ENCODE assay signal across 8 cellular contexts in genomic region chrX:373641-374471, GRCh38. TPM values are rescaled to one million over a fixed set of nuclear protein-coding genes. Genes with fewer than 3 reads are reported as not detected.
A peak's percentile ranks its signal among the peaks of the same experiment; 100 is the strongest.
DNase-seq lines count a peak whose midpoint lies in the region; ATAC-seq, FAIRE-seq and TF ChIP-seq lines count a peak whose summit lies in the region.

No MANE protein-coding gene starts in this region.

- CTCF ChIA-PET in WTC11 (lab: Charles Lee): no interaction called here

- no peak overlapping the region for H2BK120ac ChIP-seq in neuronal stem cell (ENCODE audit: low read depth, low read length)

- H3K4ac ChIP-seq in neuronal stem cell (ENCODE audit: low read length): no peak overlapping the region

- H3K4me3 ChIP-seq in esophagus muscularis mucosa (peak overlapping the region; percentile 44 to 47 (median 47)), neuronal stem cell (ENCODE audit: low read length in 2 of 2) (peak overlapping the region; percentile 54 to 80), adrenal gland (peak overlapping the region in 1 of 4 donors; percentile 23)

- no peak for TF ChIP-seq EP300 in esophagus muscularis mucosa (IDR thresholded peaks at IDR 0.05)

- no peak overlapping the region for H2BK15ac ChIP-seq in neuronal stem cell (ENCODE audit: low read length)

- peak overlapping the region; percentile 94 for H3K4me2 ChIP-seq in neuronal stem cell (ENCODE audit: insufficient read depth, low read length, poor library complexity, severe bottlenecking)

- H3K9me3 ChIP-seq in esophagus muscularis mucosa (no peaks in the 10 kb centered on the region), neuronal stem cell (replicated peaks in 1 of 2; ENCODE audit: control insufficient read depth in 2 of 2, insufficient read depth in 1 of 2, low read depth in 1 of 2, low read length in 2 of 2) (no peaks in the 10 kb centered on the region), adrenal gland (replicated peaks in 1 of 3) (no peaks in the 10 kb centered on the region)

- peak overlapping the region; percentile 97 for H2AK5ac ChIP-seq in neuronal stem cell (ENCODE audit: low read depth, low read length)

- peak overlapping the region; percentile 95 for H3K18ac ChIP-seq in neuronal stem cell (ENCODE audit: low read length)

- peak overlapping the region; percentile 85 for H3K23ac ChIP-seq in neuronal stem cell (ENCODE audit: low read depth, low read length, poor library complexity)

- H4K91ac ChIP-seq in neuronal stem cell (ENCODE audit: low read depth, low read length, poor library complexity): no peak overlapping the region

- H3K4me3 Mint-ChIP-seq in WTC11: peak overlapping the region; percentile 80

- no peaks in the 10 kb centered on the region for H3K36me3 ChIP-seq in esophagus muscularis mucosa
- no peaks in the 10 kb centered on the region for H3K36me3 ChIP-seq in neuronal stem cell (replicated peaks in 1 of 2; ENCODE audit: control insufficient read depth in 2 of 2, insufficient read depth in 2 of 2, low read length in 2 of 2)
- no peaks in the 10 kb centered on the region for H3K36me3 ChIP-seq in adrenal gland (replicated peaks in 1 of 2)

- peak overlapping the region; percentile 91 for H3K9ac ChIP-seq in neuronal stem cell (ENCODE audit: low read depth, low read length, poor library complexity)

- ATAC-seq in WTC11 (peak; percentile 78), GM19397 (IDR thresholded peaks at IDR 0.05; ENCODE audit: unreplicated experiment) (no peak), HG02938 (IDR thresholded peaks at IDR 0.05; ENCODE audit: unreplicated experiment) (no peak)

- H3K79me1 ChIP-seq in neuronal stem cell (ENCODE audit: low read depth, low read length): peaks cover 27% of the 10 kb centered on the region

- no peaks in the 10 kb centered on the region for H3K36me3 Mint-ChIP-seq in WTC11

- TF ChIP-seq CTCF in D721Med (IDR thresholded peaks at IDR 0.05; ENCODE audit: insufficient read depth, missing control alignments) (peak; percentile 4), WTC11 (IDR thresholded peaks at IDR 0.05) (no peak), esophagus muscularis mucosa (IDR thresholded peaks at IDR 0.05) (no peak), adrenal gland (IDR thresholded peaks at IDR 0.05) (no peak)

- no peak overlapping the region for H2BK5ac ChIP-seq in neuronal stem cell (ENCODE audit: low read length)

- H3K27me3 Mint-ChIP-seq in WTC11 (ENCODE audit: low read depth): peaks cover 27% of the 10 kb centered on the region

- intact Hi-C loops in esophagus muscularis mucosa (cut with DNase I): no loop called here
- intact Hi-C loops in adrenal gland (cut with DNase I): no loop called here

- H3K4me1 Mint-ChIP-seq in WTC11: peaks cover 42% of the 10 kb centered on the region

- TF ChIP-seq POLR2A in esophagus muscularis mucosa (IDR thresholded peaks at IDR 0.05; ENCODE audit: low read depth): no peak
- TF ChIP-seq POLR2A in adrenal gland (IDR thresholded peaks at IDR 0.05): no peak

- peaks cover 8 to 26% (median 24%) of the 10 kb centered on the region in 4 donors for H3K4me1 ChIP-seq in esophagus muscularis mucosa
- H3K4me1 ChIP-seq in neuronal stem cell (ENCODE audit: control insufficient read depth in 2 of 2, insufficient read depth in 1 of 2, low read depth in 1 of 2, low read length in 2 of 2): peaks cover 17 to 28% of the 10 kb centered on the region in 2 donors
- peaks cover 0 to 10% of the 10 kb centered on the region in 2 donors for H3K4me1 ChIP-seq in adrenal gland (replicated peaks in 1 of 2)

- POLR2A ChIA-PET in WTC11 (lab: Charles Lee): no interaction called here

- no peaks in the 10 kb centered on the region for H3K9me3 Mint-ChIP-seq in WTC11

- WGBS in esophagus muscularis mucosa: 12% methylated on average over 60 of the region's 93 CpGs
- no CpG with 5 or more reads among the region's 93 CpGs for WGBS in neuronal stem cell (ENCODE audit: extremely low coverage in 2 of 2, insufficient read length in 2 of 2, insufficient replicate concordance in 1 of 2), 2 donors
- 1 to 3% (median 2%) methylated on average over 26 to 92 of the region's 93 CpGs for WGBS in adrenal gland, 4 donors

- peak overlapping the region; percentile 94 for H3K14ac ChIP-seq in neuronal stem cell (ENCODE audit: low read length)

- DNase-seq in D721Med (ENCODE audit: insufficient read length, low spot score) (no peak), WTC11 (ENCODE audit: low spot score) (peak; percentile 77), esophagus muscularis mucosa (ENCODE audit: extremely low spot score) (no peak), neuronal stem cell (ENCODE audit: low spot score) (peak; percentile 52), Kasumi-1 (lab: John Stamatoyannopoulos, UW) (no peak), adrenal gland (no peak)

- peak overlapping the region; percentile 22 for H2BK12ac ChIP-seq in neuronal stem cell (ENCODE audit: low read length)

- no peak for FAIRE-seq in D721Med (lab: Jason Lieb, UNC)

- peaks cover 0 to 71% (median 9%) of the 10 kb centered on the region in 4 donors for H3K27me3 ChIP-seq in esophagus muscularis mucosa
- peaks cover 0 to 15% (median 0%) of the 10 kb centered on the region in 3 experiments for H3K27me3 ChIP-seq in neuronal stem cell (ENCODE audit: control insufficient read depth in 3 of 3, insufficient read depth in 3 of 3, low read depth in 1 of 3, low read length in 3 of 3)
- H3K27me3 ChIP-seq in adrenal gland: peaks cover 20% of the 10 kb centered on the region

- peak overlapping the region; percentile 89 for H2AFZ ChIP-seq in neuronal stem cell (ENCODE audit: low read length)

- no peak overlapping the region for H4K8ac ChIP-seq in neuronal stem cell (ENCODE audit: low read depth, low read length)

- H3K27ac Mint-ChIP-seq in WTC11: no peak overlapping the region

- no peak overlapping the region for H3K27ac ChIP-seq in esophagus muscularis mucosa (replicated peaks in 1 of 4)
- H3K27ac ChIP-seq in neuronal stem cell (replicated peaks; ENCODE audit: low read length): no peak overlapping the region
- H3K27ac ChIP-seq in adrenal gland: no peak overlapping the region

TF ChIP-seq in WTC11, 78 proteins besides CTCF, POLR2A, EP300 and RAD21 (continues in another document):
- TF ChIP-seq MAX (CRISPR knock-in tag; IDR thresholded peaks at IDR 0.05) (peak; percentile 85), KAT7 (CRISPR knock-in tag; IDR thresholded peaks at IDR 0.05; ENCODE audit: borderline replicate concordance) (peak; percentile 25; the same call in 1 of the 2 replicates), USF1 (CRISPR knock-in tag; IDR thresholded peaks at IDR 0.05) (peak; percentile 95), USF2 (CRISPR knock-in tag; IDR thresholded peaks at IDR 0.05) (peak; percentile 95), FOXP4 (CRISPR knock-in tag; IDR thresholded peaks at IDR 0.05) (no peak), ATF1 (CRISPR knock-in tag; IDR thresholded peaks at IDR 0.05) (no peak), FOXK1 (CRISPR knock-in tag; IDR thresholded peaks at IDR 0.05) (peak; percentile 74; the same call in 1 of the 2 replicates), ETV6 (CRISPR knock-in tag; IDR thresholded peaks at IDR 0.05) (peak; percentile 53; the same call in 1 of the 2 replicates), CREB1 (CRISPR knock-in tag; IDR thresholded peaks at IDR 0.05) (no peak)

RNA-seq across cellular contexts. Expression of gene PPP2R3B, which starts 12.9 kb away (rescaled TPM):
- total RNA-seq in WTC11 (2021) (103 to 130 TPM (median 107 TPM) in 3 replicates), esophagus muscularis mucosa (1 to 10 TPM; 4.0 to 8.3 (median 5.4) TPM), adrenal gland (10 to 100 TPM in 5 of 8 donors, 1 to 10 TPM in 3; 5.6 to 22.1 (median 12.5) TPM)
- 57.0 TPM for polyA plus RNA-seq in neuronal stem cell (2013, experiment 1 of 2)
- polyA plus RNA-seq in neuronal stem cell (2013, experiment 2 of 2): 53.8 TPM
- 100 to 1,000 TPM in 1 of 3 donors, 10 to 100 TPM in 1, 1 to 10 TPM in 1; 2.1 to 112 (median 68.8) TPM for polyA plus RNA-seq in adrenal gland

RNA-seq across cellular contexts. Expression of gene GTPBP6, which starts 55.3 kb away (rescaled TPM):
- total RNA-seq in WTC11 (2021): 63.9 to 68.5 TPM (median 67.9 TPM) in 3 replicates
- total RNA-seq in esophagus muscularis mucosa: 10 to 100 TPM; 31.6 to 61.4 (median 55.5) TPM
- polyA plus RNA-seq in neuronal stem cell (2013, experiment 1 of 2): 42.2 TPM
- polyA plus RNA-seq in neuronal stem cell (2013, experiment 2 of 2): 42.0 TPM
- total RNA-seq in adrenal gland: 10 to 100 TPM; 29.8 to 57.1 (median 38.1) TPM
- 10 to 100 TPM in 2 of 3 donors, 1 to 10 TPM in 1; 5.3 to 53.3 (median 40.5) TPM for polyA plus RNA-seq in adrenal gland

Comparison
In these comparisons a context has a peak if more than half of its experiments do, and no peak if none do; other contexts are left out.
1. DNase-seq: peak in WTC11 (single experiment) and neuronal stem cell (single experiment); none in D721Med (single experiment), esophagus muscularis mucosa (single experiment), Kasumi-1 (0 of 2) and adrenal gland (0 of 7).